ENCODE assay signal across 22 cellular contexts in the genomic region with DNA sequence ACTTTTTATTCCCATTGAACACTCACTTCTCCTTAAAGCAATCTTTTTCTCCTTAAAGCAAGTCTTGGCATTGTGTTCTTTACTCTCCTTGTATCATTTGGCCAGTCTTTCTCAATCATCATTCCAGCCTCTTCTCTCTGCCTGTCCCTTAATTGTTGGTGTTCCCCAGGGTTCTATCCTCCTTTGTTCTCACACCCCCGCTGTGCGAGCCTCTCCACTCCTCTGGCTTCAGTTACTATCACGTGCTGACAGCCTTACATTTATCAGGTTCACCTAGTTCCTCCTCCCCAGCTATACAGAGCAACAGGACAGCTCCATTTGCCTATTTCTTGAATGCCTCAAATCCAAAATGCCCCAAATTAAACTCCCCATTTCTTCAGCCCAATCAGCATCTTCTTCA. TPM values are rescaled to one million over a fixed set of nuclear protein-coding genes. Genes with fewer than 3 reads are reported as not detected.
DNase-seq lines count a peak whose midpoint lies in the region; ATAC-seq and TF ChIP-seq lines count a peak whose summit lies in the region.
"Had no signal": no experiment of that assay in that cellular context is flagged by ENCODE, and none has a peak within 500 bp of the region (broad histone marks: within the 10 kb centered on the region; RNA-seq: fewer than 3 reads in every experiment).

No MANE protein-coding gene starts in this region.

- CTCF ChIA-PET in A673 (lab: Charles Lee) = no interaction called here
- CTCF ChIA-PET in WTC11 (lab: Charles Lee) = no interaction called here

- no peaks in the 10 kb centered on the region for H3K27me3 ChIP-seq in A673 (replicated peaks; ENCODE audit: insufficient read depth, low read depth, low read length, poor library complexity)
- no peaks in the 10 kb centered on the region for H3K27me3 ChIP-seq in GM23338 (ENCODE audit: insufficient read depth)
- no peaks in the 10 kb centered on the region for H3K27me3 ChIP-seq in stomach

- H3K4me1 ChIP-seq in A673 (ENCODE audit: insufficient read depth, low read length, poor library complexity, severe bottlenecking) (no peaks in the 10 kb centered on the region), GM23338 (ENCODE audit: insufficient read depth) (no peaks in the 10 kb centered on the region), stomach (no peaks in the 10 kb centered on the region)

- WGBS in stomach, 5 donors = 70 to 82% (median 79%) methylated on average over 3 of the region's 3 CpGs

- H3F3A ChIP-seq in GM23338 (replicated peaks; ENCODE audit: low read depth) = no peaks in the 10 kb centered on the region

- H3K27ac Mint-ChIP-seq in GM23338 (no peak overlapping the region; the same call in 1 of the 2 replicates), WTC11 (no peak overlapping the region)

- H3K4me1 Mint-ChIP-seq in GM23338 (peaks cover 6% of the 10 kb centered on the region; the same call in 2 of the 3 replicates), WTC11 (peaks cover 18% of the 10 kb centered on the region)

- H3K27me3 Mint-ChIP-seq in GM23338 (ENCODE audit: insufficient read depth, low read depth, poor library complexity) (peaks cover 4% of the 10 kb centered on the region), WTC11 (ENCODE audit: low read depth) (peaks cover 12% of the 10 kb centered on the region; the same call in 1 of the 2 replicates)

- H4K20me1 ChIP-seq in GM23338 (replicated peaks; ENCODE audit: insufficient read depth) = no peaks in the 10 kb centered on the region

- peaks cover 12% of the 10 kb centered on the region; the same call in 1 of the 2 replicates for H3K9me2 ChIP-seq in GM23338 (ENCODE audit: insufficient read depth)
- H3K9me2 ChIP-seq: SK-N-SH had no signal

- no peaks in the 10 kb centered on the region for H3K79me2 ChIP-seq in GM23338 (replicated peaks; ENCODE audit: insufficient read depth)

- H3K36me3 Mint-ChIP-seq in GM23338 (ENCODE audit: low read depth) = peaks cover 11% of the 10 kb centered on the region; the same call in 2 of the 3 replicates
- peaks cover 13% of the 10 kb centered on the region for H3K36me3 Mint-ChIP-seq in WTC11

- H3K4me3 Mint-ChIP-seq in GM23338 (no peak overlapping the region), WTC11 (no peak overlapping the region)

- no peak for TF ChIP-seq POLR2A in stomach (IDR thresholded peaks at IDR 0.05)

- peak; percentile 22 for DNase-seq in A673 (ENCODE audit: low spot score)
- peak; percentile 5 for DNase-seq in GM23338 (ENCODE audit: low spot score)
- peak; percentile 22 for DNase-seq in WTC11 (ENCODE audit: low spot score)
- peak; percentile 14 for DNase-seq in iPS-NIHi11 (ENCODE audit: low spot score)
- DNase-seq in stomach = no peak
- DNase-seq: DMS79, KBM-7, NCI-H1092 treated with DMSO at 0.1 percent for 48 hours, NCI-H1436 treated with DMSO at 0.1 percent for 48 hours, NCI-H1930, NCI-H226, NCI-H510A treated with DMSO at 0.1 percent for 48 hours, NCI-H82, SIG-M5, SK-N-SH had no signal

- H3K4me3 ChIP-seq in A673 (ENCODE audit: low read depth, low read length, poor library complexity, severe bottlenecking) = no peak overlapping the region
- H3K4me3 ChIP-seq in GM23338 = no peak overlapping the region
- H3K4me3 ChIP-seq in stomach = no peak overlapping the region

- POLR2A ChIA-PET in A673 (lab: Charles Lee; ENCODE audit: low non-redundant PET) (no interaction called here), WTC11 (lab: Charles Lee) (no interaction called here)

- no TSS peak for BruUV-seq in A673 (replicated peaks; lab: Mats Ljungman, UMichigan)

- H3K27ac ChIP-seq in A673 (ENCODE audit: low read depth, low read length, poor library complexity, severe bottlenecking) (no peak overlapping the region), GM23338 (ENCODE audit: low read depth) (no peak overlapping the region), stomach (no peak overlapping the region)
- H3K27ac ChIP-seq: HL-60 had no signal

- no peak overlapping the region for H3K4me2 ChIP-seq in GM23338
- H3K4me2 ChIP-seq: SK-N-SH had no signal

- TF ChIP-seq CTCF in A673 (conservative IDR thresholded peaks at IDR 0.05; ENCODE audit: low read depth, low read length) (no peak), GM23338 (conservative IDR thresholded peaks at IDR 0.05; ENCODE audit: low read depth in 2 of 2) (no peak), WTC11 (IDR thresholded peaks at IDR 0.05) (no peak), stomach (IDR thresholded peaks at IDR 0.05) (no peak)

- intact Hi-C loops in A673 (cut with micrococcal nuclease; ENCODE audit: unreplicated experiment) = no loop called here
- intact Hi-C loops in stomach (cut with DNase I; ENCODE audit: low total_unique reads) = no loop called here

- H2AFZ ChIP-seq in GM23338 = no peak overlapping the region

- no peaks in the 10 kb centered on the region for H3K9me3 ChIP-seq in A673 (ENCODE audit: low read depth, low read length, poor library complexity, severe bottlenecking)
- no peaks in the 10 kb centered on the region for H3K9me3 ChIP-seq in stomach
- H3K9me3 ChIP-seq: SK-N-SH had no signal

- H3K36me3 ChIP-seq in A673 (ENCODE audit: insufficient read depth, low read length, poor library complexity, severe bottlenecking) = no peaks in the 10 kb centered on the region
- H3K36me3 ChIP-seq in GM23338 (ENCODE audit: insufficient read depth) = no peaks in the 10 kb centered on the region
- no peaks in the 10 kb centered on the region for H3K36me3 ChIP-seq in stomach

- no peak for TF ChIP-seq EP300 in stomach (IDR thresholded peaks at IDR 0.05)

- peak; percentile 44; the same call in 2 of the 3 replicates for ATAC-seq in GM23338
- ATAC-seq in WTC11 = peak; percentile 39; the same call in 1 of the 2 replicates
- ATAC-seq in HG02973 (IDR thresholded peaks at IDR 0.05; ENCODE audit: unreplicated experiment) = no peak
- ATAC-seq in HG02623 (IDR thresholded peaks at IDR 0.05; ENCODE audit: unreplicated experiment) = no peak
- ATAC-seq in GM21526 (IDR thresholded peaks at IDR 0.05; ENCODE audit: low FRiP score, unreplicated experiment) = no peak
- ATAC-seq: Panc1 had no signal

- H3K9me3 Mint-ChIP-seq in GM23338 (peaks cover 17% of the 10 kb centered on the region; the same call in 2 of the 3 replicates), WTC11 (peaks cover 37% of the 10 kb centered on the region)

TF ChIP-seq in GM23338, 12 proteins besides CTCF, POLR2A, EP300 and RAD21 (continues in another document):
- TF ChIP-seq JUNB (IDR thresholded peaks at IDR 0.05; ENCODE audit: unreplicated experiment) = no peak
- TF ChIP-seq, protein P1, sequence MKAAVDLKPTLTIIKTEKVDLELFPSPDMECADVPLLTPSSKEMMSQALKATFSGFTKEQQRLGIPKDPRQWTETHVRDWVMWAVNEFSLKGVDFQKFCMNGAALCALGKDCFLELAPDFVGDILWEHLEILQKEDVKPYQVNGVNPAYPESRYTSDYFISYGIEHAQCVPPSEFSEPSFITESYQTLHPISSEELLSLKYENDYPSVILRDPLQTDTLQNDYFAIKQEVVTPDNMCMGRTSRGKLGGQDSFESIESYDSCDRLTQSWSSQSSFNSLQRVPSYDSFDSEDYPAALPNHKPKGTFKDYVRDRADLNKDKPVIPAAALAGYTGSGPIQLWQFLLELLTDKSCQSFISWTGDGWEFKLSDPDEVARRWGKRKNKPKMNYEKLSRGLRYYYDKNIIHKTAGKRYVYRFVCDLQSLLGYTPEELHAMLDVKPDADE (IDR thresholded peaks at IDR 0.05) = no peak
- no peak for TF ChIP-seq NANOG (IDR thresholded peaks at IDR 0.05; ENCODE audit: borderline replicate concordance)
- no peak for TF ChIP-seq EZH2 (IDR thresholded peaks at IDR 0.05; ENCODE audit: low read depth, unreplicated experiment)
- no peak for TF ChIP-seq EZH2phosphoT487 (IDR thresholded peaks at IDR 0.05; ENCODE audit: unreplicated experiment)
- no peak for TF ChIP-seq CREB1 (CRISPR knock-in tag; IDR thresholded peaks at IDR 0.05; ENCODE audit: low read depth)
- TF ChIP-seq POLR2AphosphoS5 (IDR thresholded peaks at IDR 0.05; ENCODE audit: low read depth) = no peak
- no peak for TF ChIP-seq ZNF114 (CRISPR knock-in tag; IDR thresholded peaks at IDR 0.05)
- no peak for TF ChIP-seq STAT1 (IDR thresholded peaks at IDR 0.05; ENCODE audit: unreplicated experiment)
- TF ChIP-seq ZNF331 (CRISPR knock-in tag; IDR thresholded peaks at IDR 0.05; ENCODE audit: low read depth) = no peak

TF ChIP-seq in WTC11, 78 proteins besides CTCF, POLR2A, EP300 and RAD21 (continues in another document):
- no peak for TF ChIP-seq NR2C2 (CRISPR knock-in tag; IDR thresholded peaks at IDR 0.05)
- TF ChIP-seq TEAD1 (CRISPR knock-in tag; IDR thresholded peaks at IDR 0.05) = no peak
- no peak for TF ChIP-seq SMAD3 (CRISPR knock-in tag; IDR thresholded peaks at IDR 0.05; ENCODE audit: borderline replicate concordance)
- no peak for TF ChIP-seq ZNF423 (CRISPR knock-in tag; IDR thresholded peaks at IDR 0.05)
- no peak for TF ChIP-seq GABPB1 (CRISPR knock-in tag; IDR thresholded peaks at IDR 0.05)
- TF ChIP-seq, protein P2, sequence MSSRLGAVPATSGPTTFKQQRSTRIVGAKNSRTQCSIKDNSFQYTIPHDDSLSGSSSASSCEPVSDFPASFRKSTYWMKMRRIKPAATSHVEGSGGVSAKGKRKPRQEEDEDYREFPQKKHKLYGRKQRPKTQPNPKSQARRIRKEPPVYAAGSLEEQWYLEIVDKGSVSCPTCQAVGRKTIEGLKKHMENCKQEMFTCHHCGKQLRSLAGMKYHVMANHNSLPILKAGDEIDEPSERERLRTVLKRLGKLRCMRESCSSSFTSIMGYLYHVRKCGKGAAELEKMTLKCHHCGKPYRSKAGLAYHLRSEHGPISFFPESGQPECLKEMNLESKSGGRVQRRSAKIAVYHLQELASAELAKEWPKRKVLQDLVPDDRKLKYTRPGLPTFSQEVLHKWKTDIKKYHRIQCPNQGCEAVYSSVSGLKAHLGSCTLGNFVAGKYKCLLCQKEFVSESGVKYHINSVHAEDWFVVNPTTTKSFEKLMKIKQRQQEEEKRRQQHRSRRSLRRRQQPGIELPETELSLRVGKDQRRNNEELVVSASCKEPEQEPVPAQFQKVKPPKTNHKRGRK (CRISPR knock-in tag; IDR thresholded peaks at IDR 0.05; ENCODE audit: borderline replicate concordance) = no peak
- no peak for TF ChIP-seq ZNF317 (CRISPR knock-in tag; IDR thresholded peaks at IDR 0.05; ENCODE audit: borderline replicate concordance, low read depth)
- TF ChIP-seq SOX15 (CRISPR knock-in tag; IDR thresholded peaks at IDR 0.05) = no peak
- TF ChIP-seq, protein P3, sequence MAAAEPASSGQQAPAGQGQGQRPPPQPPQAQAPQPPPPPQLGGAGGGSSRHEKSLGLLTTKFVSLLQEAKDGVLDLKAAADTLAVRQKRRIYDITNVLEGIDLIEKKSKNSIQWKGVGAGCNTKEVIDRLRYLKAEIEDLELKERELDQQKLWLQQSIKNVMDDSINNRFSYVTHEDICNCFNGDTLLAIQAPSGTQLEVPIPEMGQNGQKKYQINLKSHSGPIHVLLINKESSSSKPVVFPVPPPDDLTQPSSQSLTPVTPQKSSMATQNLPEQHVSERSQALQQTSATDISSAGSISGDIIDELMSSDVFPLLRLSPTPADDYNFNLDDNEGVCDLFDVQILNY (CRISPR knock-in tag; IDR thresholded peaks at IDR 0.05) = no peak

RNA-seq across cellular contexts. Expression of a gene that starts 24.6 kb away (rescaled TPM):
- total RNA-seq in A673 (2021) = not detected in 2 replicates
- total RNA-seq in GM23338 (2014; rRNA removed; shearing (Covaris generic)) = not detected in 2 replicates
- not detected in 2 replicates for polyA plus RNA-seq in GM23338 (2016; fragmentation: Nextera tagmentation; extraction: Ambion mirVana)
- 0.14 TPM in 1 of 3 replicates, not detected in the others for total RNA-seq in WTC11 (2021)
- total RNA-seq in stomach = 1 to 10 TPM in 1 of 5 donors, not detected in 4; 1.3 TPM
- polyA plus RNA-seq in stomach = under 1 TPM in 1 of 3 donors, not detected in 2; 0.61 TPM
- total RNA-seq: A172, HT-29 had no signal

Comparison
In these comparisons a context has a peak if more than half of its experiments do, and no peak if none do; other contexts are left out.
1. ATAC-seq: peak in GM23338 (single experiment) and WTC11 (single experiment); none in HG02973 (single experiment), HG02623 (single experiment) and GM21526 (single experiment).